ENCODE assay signal across 10 cellular contexts in the genomic region with DNA sequence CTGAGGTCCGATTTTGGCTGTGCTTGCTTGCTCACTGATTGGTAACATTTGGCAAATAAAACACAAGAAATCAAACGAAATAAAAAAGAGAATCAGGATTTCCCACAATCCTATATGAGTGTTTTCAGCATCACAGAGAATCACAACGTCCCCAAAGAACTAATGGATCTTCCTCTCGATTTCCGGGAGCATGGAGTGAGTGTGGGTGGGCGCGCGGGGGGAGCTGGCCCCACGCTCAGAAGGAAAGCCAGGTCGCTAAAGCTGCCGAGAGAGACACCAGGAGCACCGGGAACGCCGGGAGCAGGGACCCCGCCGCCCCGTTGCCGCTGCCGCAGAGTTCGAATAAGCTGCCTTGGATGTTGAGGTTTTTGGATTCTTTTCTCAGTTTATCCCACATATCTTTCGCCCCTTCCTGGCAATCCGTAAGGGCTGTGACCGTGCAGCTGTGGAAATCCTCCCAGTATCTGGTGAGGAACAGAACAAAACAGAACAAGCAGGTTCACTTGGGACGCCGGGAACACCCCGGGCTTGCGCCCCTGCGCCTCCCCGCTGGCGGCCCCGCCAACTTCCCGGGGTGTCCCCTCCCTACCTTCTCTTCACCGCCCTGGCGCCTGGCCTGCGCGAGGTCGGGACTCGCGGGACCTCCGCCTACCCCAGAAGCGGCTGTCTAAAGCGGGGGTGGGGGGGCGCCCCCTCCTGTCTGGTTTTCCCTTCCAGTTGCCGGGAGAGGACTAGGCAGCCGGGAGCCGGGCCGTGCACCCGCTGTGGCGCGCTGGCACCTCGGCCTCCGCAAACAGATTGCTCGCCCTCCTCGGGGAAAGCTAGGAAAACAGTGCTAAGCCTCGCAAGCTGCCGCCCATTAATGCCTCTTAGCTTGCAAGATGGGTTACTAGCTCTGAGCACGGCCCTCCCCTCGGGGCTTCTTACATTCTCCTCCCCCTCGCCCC. TPM values are rescaled to one million over a fixed set of nuclear protein-coding genes. Genes with fewer than 3 reads are reported as not detected.
DNase-seq lines count a peak whose midpoint lies in the region; ATAC-seq and TF ChIP-seq lines count a peak whose summit lies in the region.
"Had no signal": no experiment of that assay in that cellular context is flagged by ENCODE, and none has a peak within 500 bp of the region (broad histone marks: within the 10 kb centered on the region; RNA-seq: fewer than 3 reads in every experiment).

No MANE protein-coding gene starts in this region.

- H3K27ac Mint-ChIP-seq in CD8-positive, alpha-beta memory T cell, result peak overlapping the region in 5 of 8 donors; percentile 15 to 70 (median 46)

- peak overlapping the region; percentile 17 to 90 (median 61) for H3K4me3 Mint-ChIP-seq in CD8-positive, alpha-beta memory T cell

- no peak overlapping the region for H3K4me3 ChIP-seq in CD8-positive, alpha-beta memory T cell (ENCODE audit: low read length)
- H3K4me3 ChIP-seq in NT2/D1 (ENCODE audit: insufficient read length, low read depth) (peak overlapping the region; percentile 21), fibroblast of mammary gland (ENCODE audit: control insufficient read depth, low read depth, low read length) (peak overlapping the region; percentile 45), parathyroid adenoma (ENCODE audit: low read depth, low read length) (no peak overlapping the region)

- H3K4me1 Mint-ChIP-seq in CD8-positive, alpha-beta memory T cell, result peaks cover 51 to 78% (median 75%) of the 10 kb centered on the region in 3 donors

- no peak overlapping the region for H3K9ac ChIP-seq in NT2/D1 (ENCODE audit: insufficient read length, low read depth)
- H3K9ac ChIP-seq in parathyroid adenoma, result no peak overlapping the region

- H3K9me3 ChIP-seq in CD8-positive, alpha-beta memory T cell (ENCODE audit: low read length), result no peaks in the 10 kb centered on the region
- H3K9me3 ChIP-seq in NT2/D1 (ENCODE audit: insufficient read depth, low read length) (no peaks in the 10 kb centered on the region), parathyroid adenoma (ENCODE audit: control insufficient read depth, low read length) (no peaks in the 10 kb centered on the region)

- H3K79me2 ChIP-seq in parathyroid adenoma, result no peaks in the 10 kb centered on the region

- H3K4me1 ChIP-seq in CD8-positive, alpha-beta memory T cell (ENCODE audit: insufficient read depth, low read length), result peaks cover 72% of the 10 kb centered on the region
- H3K4me1 ChIP-seq in NT2/D1 (ENCODE audit: insufficient read depth, insufficient read length), result peaks cover 11% of the 10 kb centered on the region
- H3K4me1 ChIP-seq in parathyroid adenoma, result peaks cover 7% of the 10 kb centered on the region

- peaks cover 0 to 8% (median 2%) of the 10 kb centered on the region in 3 donors for H3K36me3 Mint-ChIP-seq in CD8-positive, alpha-beta memory T cell

- peak overlapping the region; percentile 20 for H3K4me2 ChIP-seq in parathyroid adenoma (ENCODE audit: low read length)

- H3K27ac ChIP-seq in CD8-positive, alpha-beta memory T cell (ENCODE audit: low read depth, low read length), result no peak overlapping the region
- peak overlapping the region; percentile 34 for H3K27ac ChIP-seq in parathyroid adenoma

- no peak for DNase-seq in CD8-positive, alpha-beta memory T cell
- DNase-seq in NT2/D1 (ENCODE audit: low read depth, low spot score) (no peak), fibroblast of mammary gland (ENCODE audit: low read depth) (peak; percentile 58), ureter (ENCODE audit: low spot score) (no peak), DMS153 (lab: John Stamatoyannopoulos, UW) (no peak), NCI-H146 (lab: John Stamatoyannopoulos, UW) (no peak)
- DNase-seq: activated CD4-positive, CD25-positive, alpha-beta regulatory T cell; foreskin melanocyte had no signal

- peaks cover 0 to 56% (median 36%) of the 10 kb centered on the region in 5 donors for H3K9me3 Mint-ChIP-seq in CD8-positive, alpha-beta memory T cell

- CTCF ChIA-PET in CD8-positive, alpha-beta memory T cell (lab: Charles Lee), result no interaction called here

- H2AFZ ChIP-seq in parathyroid adenoma, result no peak overlapping the region

- H3K36me3 ChIP-seq in CD8-positive, alpha-beta memory T cell (ENCODE audit: insufficient read depth, low read length), result no peaks in the 10 kb centered on the region
- no peaks in the 10 kb centered on the region for H3K36me3 ChIP-seq in NT2/D1 (ENCODE audit: insufficient read depth, insufficient read length, low read length)
- H3K36me3 ChIP-seq in parathyroid adenoma (ENCODE audit: control insufficient read depth, insufficient read depth, low read length), result no peaks in the 10 kb centered on the region

- TF ChIP-seq CTCF in fibroblast of mammary gland (conservative IDR thresholded peaks at IDR 0.05; ENCODE audit: control insufficient read depth, insufficient read depth, low read depth, low read length) (no peak), parathyroid adenoma (IDR thresholded peaks at IDR 0.05) (no peak)

- H3K27me3 Mint-ChIP-seq in CD8-positive, alpha-beta memory T cell, result peaks cover 89 to 97% of the 10 kb centered on the region in 2 donors

- POLR2A ChIA-PET in CD8-positive, alpha-beta memory T cell (lab: Charles Lee), result interaction anchor here (1.2 kb wide), 1 partner anchor 9 kb away, joined by 3 read pairs; no protein-coding TSS in a partner anchor

- H3K27me3 ChIP-seq in CD8-positive, alpha-beta memory T cell (ENCODE audit: insufficient read depth, low read length, poor library complexity, severe bottlenecking), result peaks cover 98% of the 10 kb centered on the region
- H3K27me3 ChIP-seq in NT2/D1 (ENCODE audit: insufficient read depth, insufficient read length) (peaks cover 98% of the 10 kb centered on the region), parathyroid adenoma (ENCODE audit: control insufficient read depth, insufficient read depth, low read length) (peaks cover 13% of the 10 kb centered on the region)

- ATAC-seq in HG03175 (IDR thresholded peaks at IDR 0.05; ENCODE audit: unreplicated experiment), result no peak

RNA-seq across cellular contexts. Expression of a gene that starts 7.7 kb away (rescaled TPM):
- total RNA-seq in CD8-positive, alpha-beta memory T cell, result under 1 TPM in 1 of 2 experiments, not detected in 1; 0.24 TPM
- polyA plus RNA-seq in CD8-positive, alpha-beta memory T cell, result 0.61 TPM
- total RNA-seq in ureter, result 7.3 TPM

Comparison
In these comparisons a context has a peak if more than half of its experiments do, and no peak if none do; other contexts are left out.
1. H3K4me3 ChIP-seq: peak in NT2/D1 (single experiment) and fibroblast of mammary gland (single experiment); none in CD8-positive, alpha-beta memory T cell (single experiment) and parathyroid adenoma (single experiment).